ENCODE assay signal across 1 cellular context in the genomic region with DNA sequence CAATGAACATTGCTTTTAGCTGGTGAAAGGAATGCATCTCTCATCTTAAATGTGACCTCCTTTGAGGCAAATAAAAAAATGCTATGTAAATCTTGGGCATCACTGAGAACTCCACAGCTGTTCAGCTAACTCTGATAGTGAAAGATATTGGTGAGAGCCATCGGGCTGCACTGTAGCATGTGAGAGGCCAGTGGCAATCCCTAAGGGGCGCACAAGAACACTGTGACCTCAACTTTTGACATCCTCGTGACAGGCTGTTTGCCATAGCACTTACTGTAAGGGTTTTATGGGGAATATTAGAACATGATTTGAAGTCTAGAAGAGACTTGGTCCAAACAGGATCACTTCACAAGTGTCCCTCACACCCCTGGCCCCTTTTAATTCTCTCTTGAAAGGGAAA.
TF ChIP-seq lines count a peak whose summit lies in the region.

No MANE protein-coding gene starts in this region.

TF ChIP-seq in H1, 55 proteins besides CTCF, POLR2A, EP300 and RAD21 (continued from another document):
- no peak for TF ChIP-seq RXRA (IDR thresholded peaks at IDR 0.05; ENCODE audit: insufficient read depth, low read depth, low read length)
- TF ChIP-seq HDAC6 (IDR thresholded peaks at IDR 0.05; ENCODE audit: low read depth, low read length), result no peak
- TF ChIP-seq EGR1 (IDR thresholded peaks at IDR 0.05; ENCODE audit: borderline replicate concordance, low read depth, low read length), result no peak
- no peak for TF ChIP-seq BRCA1 (IDR thresholded peaks at IDR 0.05; ENCODE audit: low read depth, low read length)
- TF ChIP-seq KDM1A (IDR thresholded peaks at IDR 0.05; ENCODE audit: borderline replicate concordance, low read length), result no peak
- TF ChIP-seq, protein P1, sequence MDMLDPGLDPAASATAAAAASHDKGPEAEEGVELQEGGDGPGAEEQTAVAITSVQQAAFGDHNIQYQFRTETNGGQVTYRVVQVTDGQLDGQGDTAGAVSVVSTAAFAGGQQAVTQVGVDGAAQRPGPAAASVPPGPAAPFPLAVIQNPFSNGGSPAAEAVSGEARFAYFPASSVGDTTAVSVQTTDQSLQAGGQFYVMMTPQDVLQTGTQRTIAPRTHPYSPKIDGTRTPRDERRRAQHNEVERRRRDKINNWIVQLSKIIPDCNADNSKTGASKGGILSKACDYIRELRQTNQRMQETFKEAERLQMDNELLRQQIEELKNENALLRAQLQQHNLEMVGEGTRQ (IDR thresholded peaks at IDR 0.05; ENCODE audit: low read length), result no peak
- TF ChIP-seq TBP (IDR thresholded peaks at IDR 0.05; ENCODE audit: low read depth, low read length), result no peak
- TF ChIP-seq CHD2 (IDR thresholded peaks at IDR 0.05; ENCODE audit: low read length), result no peak
- TF ChIP-seq TAF1 (IDR thresholded peaks at IDR 0.05; ENCODE audit: low read depth, low read length), result no peak
- no peak for TF ChIP-seq POU5F1 (IDR thresholded peaks at IDR 0.05; ENCODE audit: low read depth, low read length)
- TF ChIP-seq, protein P2, sequence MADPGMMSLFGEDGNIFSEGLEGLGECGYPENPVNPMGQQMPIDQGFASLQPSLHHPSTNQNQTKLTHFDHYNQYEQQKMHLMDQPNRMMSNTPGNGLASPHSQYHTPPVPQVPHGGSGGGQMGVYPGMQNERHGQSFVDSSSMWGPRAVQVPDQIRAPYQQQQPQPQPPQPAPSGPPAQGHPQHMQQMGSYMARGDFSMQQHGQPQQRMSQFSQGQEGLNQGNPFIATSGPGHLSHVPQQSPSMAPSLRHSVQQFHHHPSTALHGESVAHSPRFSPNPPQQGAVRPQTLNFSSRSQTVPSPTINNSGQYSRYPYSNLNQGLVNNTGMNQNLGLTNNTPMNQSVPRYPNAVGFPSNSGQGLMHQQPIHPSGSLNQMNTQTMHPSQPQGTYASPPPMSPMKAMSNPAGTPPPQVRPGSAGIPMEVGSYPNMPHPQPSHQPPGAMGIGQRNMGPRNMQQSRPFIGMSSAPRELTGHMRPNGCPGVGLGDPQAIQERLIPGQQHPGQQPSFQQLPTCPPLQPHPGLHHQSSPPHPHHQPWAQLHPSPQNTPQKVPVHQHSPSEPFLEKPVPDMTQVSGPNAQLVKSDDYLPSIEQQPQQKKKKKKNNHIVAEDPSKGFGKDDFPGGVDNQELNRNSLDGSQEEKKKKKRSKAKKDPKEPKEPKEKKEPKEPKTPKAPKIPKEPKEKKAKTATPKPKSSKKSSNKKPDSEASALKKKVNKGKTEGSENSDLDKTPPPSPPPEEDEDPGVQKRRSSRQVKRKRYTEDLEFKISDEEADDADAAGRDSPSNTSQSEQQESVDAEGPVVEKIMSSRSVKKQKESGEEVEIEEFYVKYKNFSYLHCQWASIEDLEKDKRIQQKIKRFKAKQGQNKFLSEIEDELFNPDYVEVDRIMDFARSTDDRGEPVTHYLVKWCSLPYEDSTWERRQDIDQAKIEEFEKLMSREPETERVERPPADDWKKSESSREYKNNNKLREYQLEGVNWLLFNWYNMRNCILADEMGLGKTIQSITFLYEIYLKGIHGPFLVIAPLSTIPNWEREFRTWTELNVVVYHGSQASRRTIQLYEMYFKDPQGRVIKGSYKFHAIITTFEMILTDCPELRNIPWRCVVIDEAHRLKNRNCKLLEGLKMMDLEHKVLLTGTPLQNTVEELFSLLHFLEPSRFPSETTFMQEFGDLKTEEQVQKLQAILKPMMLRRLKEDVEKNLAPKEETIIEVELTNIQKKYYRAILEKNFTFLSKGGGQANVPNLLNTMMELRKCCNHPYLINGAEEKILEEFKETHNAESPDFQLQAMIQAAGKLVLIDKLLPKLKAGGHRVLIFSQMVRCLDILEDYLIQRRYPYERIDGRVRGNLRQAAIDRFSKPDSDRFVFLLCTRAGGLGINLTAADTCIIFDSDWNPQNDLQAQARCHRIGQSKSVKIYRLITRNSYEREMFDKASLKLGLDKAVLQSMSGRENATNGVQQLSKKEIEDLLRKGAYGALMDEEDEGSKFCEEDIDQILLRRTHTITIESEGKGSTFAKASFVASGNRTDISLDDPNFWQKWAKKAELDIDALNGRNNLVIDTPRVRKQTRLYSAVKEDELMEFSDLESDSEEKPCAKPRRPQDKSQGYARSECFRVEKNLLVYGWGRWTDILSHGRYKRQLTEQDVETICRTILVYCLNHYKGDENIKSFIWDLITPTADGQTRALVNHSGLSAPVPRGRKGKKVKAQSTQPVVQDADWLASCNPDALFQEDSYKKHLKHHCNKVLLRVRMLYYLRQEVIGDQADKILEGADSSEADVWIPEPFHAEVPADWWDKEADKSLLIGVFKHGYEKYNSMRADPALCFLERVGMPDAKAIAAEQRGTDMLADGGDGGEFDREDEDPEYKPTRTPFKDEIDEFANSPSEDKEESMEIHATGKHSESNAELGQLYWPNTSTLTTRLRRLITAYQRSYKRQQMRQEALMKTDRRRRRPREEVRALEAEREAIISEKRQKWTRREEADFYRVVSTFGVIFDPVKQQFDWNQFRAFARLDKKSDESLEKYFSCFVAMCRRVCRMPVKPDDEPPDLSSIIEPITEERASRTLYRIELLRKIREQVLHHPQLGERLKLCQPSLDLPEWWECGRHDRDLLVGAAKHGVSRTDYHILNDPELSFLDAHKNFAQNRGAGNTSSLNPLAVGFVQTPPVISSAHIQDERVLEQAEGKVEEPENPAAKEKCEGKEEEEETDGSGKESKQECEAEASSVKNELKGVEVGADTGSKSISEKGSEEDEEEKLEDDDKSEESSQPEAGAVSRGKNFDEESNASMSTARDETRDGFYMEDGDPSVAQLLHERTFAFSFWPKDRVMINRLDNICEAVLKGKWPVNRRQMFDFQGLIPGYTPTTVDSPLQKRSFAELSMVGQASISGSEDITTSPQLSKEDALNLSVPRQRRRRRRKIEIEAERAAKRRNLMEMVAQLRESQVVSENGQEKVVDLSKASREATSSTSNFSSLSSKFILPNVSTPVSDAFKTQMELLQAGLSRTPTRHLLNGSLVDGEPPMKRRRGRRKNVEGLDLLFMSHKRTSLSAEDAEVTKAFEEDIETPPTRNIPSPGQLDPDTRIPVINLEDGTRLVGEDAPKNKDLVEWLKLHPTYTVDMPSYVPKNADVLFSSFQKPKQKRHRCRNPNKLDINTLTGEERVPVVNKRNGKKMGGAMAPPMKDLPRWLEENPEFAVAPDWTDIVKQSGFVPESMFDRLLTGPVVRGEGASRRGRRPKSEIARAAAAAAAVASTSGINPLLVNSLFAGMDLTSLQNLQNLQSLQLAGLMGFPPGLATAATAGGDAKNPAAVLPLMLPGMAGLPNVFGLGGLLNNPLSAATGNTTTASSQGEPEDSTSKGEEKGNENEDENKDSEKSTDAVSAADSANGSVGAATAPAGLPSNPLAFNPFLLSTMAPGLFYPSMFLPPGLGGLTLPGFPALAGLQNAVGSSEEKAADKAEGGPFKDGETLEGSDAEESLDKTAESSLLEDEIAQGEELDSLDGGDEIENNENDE (IDR thresholded peaks at IDR 0.05; ENCODE audit: insufficient replicate concordance, low read length), result no peak
- no peak for TF ChIP-seq ZNF274 (IDR thresholded peaks at IDR 0.05; ENCODE audit: borderline replicate concordance, extremely low read depth, low read length)
- no peak for TF ChIP-seq PHF8 (conservative IDR thresholded peaks at IDR 0.05; ENCODE audit: low read depth, low read length)
- no peak for TF ChIP-seq GTF2F1 (IDR thresholded peaks at IDR 0.05; ENCODE audit: borderline replicate concordance, low read depth, low read length)
- TF ChIP-seq SIN3A (conservative IDR thresholded peaks at IDR 0.05 in 1 of 2, IDR thresholded peaks at IDR 0.05 in 1 of 2; ENCODE audit: low read depth in 1 of 2, low read length in 2 of 2), result no peak
- TF ChIP-seq TEAD4 (IDR thresholded peaks at IDR 0.05; ENCODE audit: low read depth, low read length), result no peak
TF ChIP-seq in H1: peak in this region for 0.
